15 cellular contexts compared by ENCODE assay signal in genomic region chr13:76522083-76522755, GRCh38.
A peak's percentile ranks its signal among the peaks of the same experiment; 100 is the strongest.
DNase-seq lines count a peak whose midpoint lies in the region; ATAC-seq and TF ChIP-seq lines count a peak whose summit lies in the region.
"Had no signal": no experiment of that assay in that cellular context is flagged by ENCODE, and none has a peak within 500 bp of the region (broad histone marks: within the 10 kb centered on the region; RNA-seq: fewer than 3 reads in every experiment).

No MANE protein-coding gene starts in this region.

- H3K36me3 ChIP-seq in breast epithelium (no peaks in the 10 kb centered on the region), RWPE2 (ENCODE audit: low read depth) (no peaks in the 10 kb centered on the region), lower lobe of right lung (no peaks in the 10 kb centered on the region)
- H3K36me3 ChIP-seq: SJSA1, upper lobe of right lung had no signal

- DNase-seq in MCF 10A (ENCODE audit: unreplicated experiment) (peak; percentile 49), breast epithelium (ENCODE audit: low spot score in 2 of 2) (no peak), RWPE2 (ENCODE audit: low spot score) (peak; percentile 43), fibroblast of pulmonary artery (ENCODE audit: low read depth) (peak; percentile 43), lower lobe of right lung (no peak), midbrain (lab: John Stamatoyannopoulos, UW) (no peak)
- DNase-seq: activated CD4-positive, CD25-positive, alpha-beta regulatory T cell; DND-41; NCI-H446; nephron progenitor cell; upper lobe of right lung had no signal

- H3K4me1 ChIP-seq in breast epithelium (no peaks in the 10 kb centered on the region), RWPE2 (ENCODE audit: insufficient read depth, poor library complexity, severe bottlenecking) (peaks cover 5% of the 10 kb centered on the region), lower lobe of right lung (no peaks in the 10 kb centered on the region)
- H3K4me1 ChIP-seq: SJSA1, upper lobe of right lung had no signal

- H3K9me3 Mint-ChIP-seq in MCF 10A (ENCODE audit: unreplicated experiment), result no peaks in the 10 kb centered on the region
- H3K9me3 Mint-ChIP-seq: nephron progenitor cell had no signal

- peaks cover 14% of the 10 kb centered on the region for H3K4me1 Mint-ChIP-seq in MCF 10A (ENCODE audit: insufficient read depth, unreplicated experiment)
- H3K4me1 Mint-ChIP-seq: nephron progenitor cell had no signal

- H3K27ac ChIP-seq in breast epithelium, result no peak overlapping the region
- H3K27ac ChIP-seq in RWPE2 (ENCODE audit: poor library complexity, severe bottlenecking), result no peak overlapping the region
- H3K27ac ChIP-seq in lower lobe of right lung, result no peak overlapping the region
- H3K27ac ChIP-seq: epithelial cell of prostate, SJSA1, upper lobe of right lung had no signal

- no TSS peak for BruUV-seq in MCF 10A (replicated peaks; lab: Mats Ljungman, UMichigan)

- intact Hi-C loops in MCF 10A (cut with micrococcal nuclease), result no loop called here
- intact Hi-C loops in breast epithelium (cut with DNase I; ENCODE audit: low total_unique reads), result no loop called here
- intact Hi-C loops in lower lobe of right lung (cut with DNase I), result no loop called here

- H3K9me3 ChIP-seq in breast epithelium, result no peaks in the 10 kb centered on the region
- no peaks in the 10 kb centered on the region for H3K9me3 ChIP-seq in RWPE2 (ENCODE audit: severe bottlenecking)
- H3K9me3 ChIP-seq in lower lobe of right lung, result no peaks in the 10 kb centered on the region
- H3K9me3 ChIP-seq: SJSA1, upper lobe of right lung had no signal

- H3K27me3 ChIP-seq in breast epithelium (no peaks in the 10 kb centered on the region), RWPE2 (ENCODE audit: insufficient read depth, poor library complexity, severe bottlenecking) (no peaks in the 10 kb centered on the region), lower lobe of right lung (ENCODE audit: low read depth) (no peaks in the 10 kb centered on the region)
- H3K27me3 ChIP-seq: SJSA1, upper lobe of right lung had no signal

- TF ChIP-seq POLR2A in breast epithelium (IDR thresholded peaks at IDR 0.05), result no peak

- TF ChIP-seq CTCF in MCF 10A (IDR thresholded peaks at IDR 0.05; ENCODE audit: unreplicated experiment), result no peak
- TF ChIP-seq CTCF in breast epithelium (IDR thresholded peaks at IDR 0.05), result no peak
- no peak for TF ChIP-seq CTCF in RWPE2 (IDR thresholded peaks at IDR 0.05; ENCODE audit: poor library complexity, severe bottlenecking)
- TF ChIP-seq CTCF in fibroblast of pulmonary artery (IDR thresholded peaks at IDR 0.05; ENCODE audit: low read length, missing control alignments), result no peak
- no peak for TF ChIP-seq CTCF in lower lobe of right lung (IDR thresholded peaks at IDR 0.05)

- no peaks in the 10 kb centered on the region for H3K36me3 Mint-ChIP-seq in MCF 10A (ENCODE audit: insufficient read depth, unreplicated experiment)

- peak overlapping the region; percentile 90 for H3K27ac Mint-ChIP-seq in MCF 10A (ENCODE audit: low read depth, unreplicated experiment)
- H3K27ac Mint-ChIP-seq: nephron progenitor cell had no signal

- no peaks in the 10 kb centered on the region for H3K27me3 Mint-ChIP-seq in MCF 10A (ENCODE audit: insufficient read depth, unreplicated experiment)

- H3K4me3 Mint-ChIP-seq in MCF 10A (ENCODE audit: unreplicated experiment), result no peak overlapping the region
- H3K4me3 Mint-ChIP-seq: nephron progenitor cell had no signal

- ATAC-seq in RWPE2 (ENCODE audit: low read depth) (peak; percentile 73), GM19455 (IDR thresholded peaks at IDR 0.05; ENCODE audit: unreplicated experiment) (no peak), lower lobe of right lung (no peak), HG03354 (IDR thresholded peaks at IDR 0.05; ENCODE audit: poor library complexity, severe bottlenecking, unreplicated experiment) (no peak)
- ATAC-seq: upper lobe of right lung had no signal

- CTCF ChIA-PET in MCF 10A (lab: Yijun Ruan, JAX), result interaction anchor here (0.6 to 1.7 kb wide), 3 partner anchors 21 to 144 kb away, joined by 3 read pairs; no protein-coding TSS in a partner anchor

- H3K4me3 ChIP-seq in breast epithelium (no peak overlapping the region), RWPE2 (ENCODE audit: severe bottlenecking) (no peak overlapping the region), fibroblast of pulmonary artery (replicated peaks; ENCODE audit: low read depth, low read length) (no peak overlapping the region), lower lobe of right lung (no peak overlapping the region)
- H3K4me3 ChIP-seq: SJSA1, upper lobe of right lung had no signal

- POLR2A ChIA-PET in MCF 10A (lab: Yijun Ruan, JAX), result no interaction called here

Comparison
In these comparisons a context has a peak if more than half of its experiments do, and no peak if none do; other contexts are left out.
1. DNase-seq: peak in MCF 10A (single experiment), RWPE2 (single experiment) and fibroblast of pulmonary artery (single experiment); none in breast epithelium (0 of 2), lower lobe of right lung (single experiment) and midbrain (single experiment).